In the genomic region with DNA sequence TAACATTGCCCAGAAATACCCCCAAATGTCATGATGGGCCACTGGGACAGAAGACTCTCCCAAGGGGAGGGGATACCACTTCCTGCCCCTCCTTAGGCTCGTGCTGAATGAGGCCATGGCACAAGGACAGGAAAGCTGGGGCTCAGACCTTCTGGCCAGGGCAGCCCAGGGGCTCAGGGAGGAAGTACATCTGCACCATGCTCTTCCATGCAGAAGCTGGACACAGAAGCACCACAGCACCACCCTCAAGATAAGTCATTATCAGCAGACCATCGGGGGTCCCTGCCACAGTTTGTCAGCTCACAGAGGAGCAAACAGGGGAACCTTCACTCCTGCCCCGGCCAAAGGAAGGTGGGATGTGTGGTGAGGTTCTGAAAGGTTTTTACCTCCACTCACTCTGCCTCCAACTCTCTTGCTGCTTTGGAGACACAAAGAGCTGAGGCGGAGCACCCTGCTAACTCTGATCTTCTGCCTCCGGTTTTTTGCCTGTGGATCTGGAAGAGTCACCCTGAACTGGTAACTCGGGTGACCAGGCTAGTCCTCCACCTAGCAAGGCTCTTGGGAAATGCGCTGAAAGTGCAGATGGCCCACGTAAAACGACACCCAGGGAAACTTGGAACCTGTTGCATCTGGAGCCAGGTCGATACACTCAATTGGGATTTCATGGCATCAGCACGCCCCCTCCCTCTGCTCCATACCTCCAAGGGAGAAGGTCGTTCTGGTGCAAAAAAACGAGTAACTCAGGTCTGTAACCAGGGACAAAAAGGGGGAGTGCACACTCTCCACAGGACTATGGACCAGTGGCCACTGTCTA, we compare ENCODE assay signal across 1 cellular context.
TF ChIP-seq lines count a peak whose summit lies in the region.

No MANE protein-coding gene starts in this region.

TF ChIP-seq in H1, 55 proteins besides CTCF, POLR2A, EP300 and RAD21 (continued from another document):
- TF ChIP-seq, protein P1, sequence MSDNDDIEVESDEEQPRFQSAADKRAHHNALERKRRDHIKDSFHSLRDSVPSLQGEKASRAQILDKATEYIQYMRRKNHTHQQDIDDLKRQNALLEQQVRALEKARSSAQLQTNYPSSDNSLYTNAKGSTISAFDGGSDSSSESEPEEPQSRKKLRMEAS (IDR thresholded peaks at IDR 0.05) = no peak
- TF ChIP-seq SP2 (IDR thresholded peaks at IDR 0.05; ENCODE audit: low read length) (no peak), SIRT6 (IDR thresholded peaks at IDR 0.05; ENCODE audit: low read length) (no peak), PHF8 (conservative IDR thresholded peaks at IDR 0.05; ENCODE audit: low read depth, low read length) (no peak)
TF ChIP-seq in H1: peak in this region for 0.
